Comparison of ENCODE assay signal across 8 cellular contexts in genomic region chr3:126679318-126679751, GRCh38. TPM values are rescaled to one million over a fixed set of nuclear protein-coding genes. Genes with fewer than 3 reads are reported as not detected.
A peak's percentile ranks its signal among the peaks of the same experiment; 100 is the strongest.
DNase-seq lines count a peak whose midpoint lies in the region; ATAC-seq and TF ChIP-seq lines count a peak whose summit lies in the region.

No MANE protein-coding gene starts in this region.

- TF ChIP-seq CTCF in GM12864 (IDR thresholded peaks at IDR 0.05; ENCODE audit: low read depth, low read length, missing control alignments) = peak; percentile 95
- TF ChIP-seq CTCF in MM.1S (IDR thresholded peaks at IDR 0.05; ENCODE audit: low read length) = peak; percentile 90
- peak; percentile 86 to 90 (median 87) for TF ChIP-seq CTCF in ovary (IDR thresholded peaks at IDR 0.05)

- no peak for TF ChIP-seq EP300 in ovary (IDR thresholded peaks at IDR 0.05)

- H3K9me3 ChIP-seq in MM.1S (replicated peaks; ENCODE audit: insufficient read depth, low read length) (no peaks in the 10 kb centered on the region), SK-N-MC (ENCODE audit: low read depth, low read length) (no peaks in the 10 kb centered on the region), ovary (no peaks in the 10 kb centered on the region), thymus (ENCODE audit: control insufficient read depth) (no peaks in the 10 kb centered on the region)

- peak overlapping the region; percentile 24; the same call in 1 of the 2 replicates for H3K9ac ChIP-seq in MM.1S (ENCODE audit: low read length)
- no peak overlapping the region for H3K9ac ChIP-seq in SK-N-MC (ENCODE audit: insufficient read length)

- no peaks in the 10 kb centered on the region for H3K79me2 ChIP-seq in MM.1S (ENCODE audit: low read length)

- no peak for ATAC-seq in GM18498 (IDR thresholded peaks at IDR 0.05; ENCODE audit: unreplicated experiment)

- H3K4me3 ChIP-seq in GM12864 (ENCODE audit: low read depth, low read length) = no peak overlapping the region
- H3K4me3 ChIP-seq in MM.1S (ENCODE audit: low read length) = peak overlapping the region; percentile 53
- H3K4me3 ChIP-seq in SK-N-MC = peak overlapping the region; percentile 34
- H3K4me3 ChIP-seq in ovary = no peak overlapping the region
- peak overlapping the region; percentile 44 for H3K4me3 ChIP-seq in thymus (ENCODE audit: low read length)

- H3K4me1 ChIP-seq in MM.1S (ENCODE audit: low read length) (no peaks in the 10 kb centered on the region), ovary (ENCODE audit: insufficient read depth) (no peaks in the 10 kb centered on the region), thymus (ENCODE audit: control insufficient read depth, insufficient read depth, low read length) (peaks cover 7% of the 10 kb centered on the region)

- no peaks in the 10 kb centered on the region for H3K9me2 ChIP-seq in MM.1S (replicated peaks; ENCODE audit: insufficient read depth, low read length)

- TF ChIP-seq POLR2A in ovary (IDR thresholded peaks at IDR 0.05) = no peak

- H3K27me3 ChIP-seq in MM.1S (replicated peaks; ENCODE audit: insufficient read depth, low read length) (no peaks in the 10 kb centered on the region), ovary (no peaks in the 10 kb centered on the region), thymus (ENCODE audit: control insufficient read depth, insufficient read depth) (no peaks in the 10 kb centered on the region)

- H3K36me3 ChIP-seq in MM.1S (replicated peaks; ENCODE audit: insufficient read depth, low read length) (no peaks in the 10 kb centered on the region), SK-N-MC (ENCODE audit: insufficient read depth, low read length) (no peaks in the 10 kb centered on the region), ovary (no peaks in the 10 kb centered on the region), thymus (ENCODE audit: control insufficient read depth, insufficient read depth) (no peaks in the 10 kb centered on the region)

- peak overlapping the region; percentile 87 for H3K4me2 ChIP-seq in MM.1S (ENCODE audit: low read depth, low read length)

- no peaks in the 10 kb centered on the region for H3F3A ChIP-seq in MM.1S (ENCODE audit: insufficient read depth, low read length)

- intact Hi-C loops in ovary (cut with DNase I) = loop anchor here in 3 of 4 donors (5.0 to 10.0 kb wide), 6 partner anchors 303 to 868 kb away; partner anchors contain the start of gene PLXNA1 (in 2 of the 3)

- DNase-seq in GM12864 (ENCODE audit: low read depth) = no peak
- peak; percentile 77 for DNase-seq in MM.1S
- peak; percentile 24 for DNase-seq in SK-N-MC (ENCODE audit: low read depth, low spot score)
- DNase-seq in activated naive CD4-positive, alpha-beta T cell (lab: John Stamatoyannopoulos, UW) = peak; percentile 64 to 75 (median 70)
- peak; percentile 74 for DNase-seq in germinal center (ENCODE audit: low spot score)
- peak; percentile 75 to 90 (median 85) for DNase-seq in ovary

- H3K27ac ChIP-seq in MM.1S (ENCODE audit: low read length) = no peak overlapping the region; the same call in 1 of the 2 replicates
- no peak overlapping the region for H3K27ac ChIP-seq in SK-N-MC
- H3K27ac ChIP-seq in ovary = no peak overlapping the region
- H3K27ac ChIP-seq in thymus (ENCODE audit: low read depth) = no peak overlapping the region

- WGBS in ovary, 3 donors = 2 to 3% (median 2%) methylated on average over 20 of the region's 20 CpGs
- 7% methylated on average over 20 of the region's 20 CpGs for WGBS in thymus

- no peaks in the 10 kb centered on the region for H4K20me1 ChIP-seq in MM.1S (ENCODE audit: insufficient read depth, low read length)

- peak overlapping the region; percentile 87 for H2AFZ ChIP-seq in MM.1S (ENCODE audit: low read length)

RNA-seq across cellular contexts. Expression of gene TXNRD3, which starts 24.4 kb away (rescaled TPM):
- 10 to 100 TPM; 10.1 to 25.3 (median 20.5) TPM for total RNA-seq in ovary
- polyA plus RNA-seq in ovary = 10 to 100 TPM; 11.1 to 17.9 TPM
- polyA plus RNA-seq in thymus = 9.9 TPM

RNA-seq across cellular contexts. Expression of gene CHCHD6, which starts 24.7 kb away (rescaled TPM):
- total RNA-seq in ovary = 10 to 100 TPM; 12.5 to 24.6 (median 19.5) TPM
- polyA plus RNA-seq in ovary (10 to 100 TPM in 1 of 2 donors, 1 to 10 TPM in 1; 8.5 to 24.4 TPM), thymus (14.2 TPM)

Comparison
In these comparisons a context has a peak if more than half of its experiments do, and no peak if none do; other contexts are left out.
1. H3K4me3 ChIP-seq: peak in MM.1S (single experiment), SK-N-MC (single experiment) and thymus (single experiment); none in GM12864 (single experiment) and ovary (single experiment).
2. Peak in every context shown above with its lines, with median percentiles within 50 percentile points of each other: CTCF ChIP-seq.